ENCODE assay signal across 13 cellular contexts in the genomic region with DNA sequence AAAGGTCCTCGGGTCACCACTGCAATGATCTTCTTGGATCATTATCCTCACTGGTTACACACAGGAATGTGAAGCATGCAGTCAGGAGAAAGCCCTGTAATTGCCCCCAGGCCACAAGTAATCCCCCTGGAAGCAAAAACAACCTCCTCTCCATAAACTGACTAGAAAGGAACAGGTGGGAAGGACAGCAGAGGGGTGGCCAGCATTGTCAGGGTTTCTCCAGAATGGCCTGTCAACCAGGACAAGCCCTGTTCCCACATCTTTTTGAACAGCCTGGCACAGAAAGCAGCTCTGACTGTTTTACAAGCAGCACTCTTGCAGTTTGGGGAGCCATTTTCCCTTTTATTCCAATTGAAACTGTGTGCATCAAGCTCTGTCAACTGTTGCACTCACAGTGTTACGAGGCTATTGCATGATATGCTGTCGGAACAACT. TPM values are rescaled to one million over a fixed set of nuclear protein-coding genes. Genes with fewer than 3 reads are reported as not detected.
DNase-seq lines count a peak whose midpoint lies in the region; ATAC-seq and TF ChIP-seq lines count a peak whose summit lies in the region.
"Had no signal": no experiment of that assay in that cellular context is flagged by ENCODE, and none has a peak within 500 bp of the region (broad histone marks: within the 10 kb centered on the region; RNA-seq: fewer than 3 reads in every experiment).

No MANE protein-coding gene starts in this region.

- intact Hi-C loops in prostate gland (cut with DNase I): no loop called here

- no peak for TF ChIP-seq POLR2A in prostate gland (IDR thresholded peaks at IDR 0.05)

- H3K27ac ChIP-seq in RWPE1: peak overlapping the region; percentile 85
- H3K27ac ChIP-seq in prostate gland: peak overlapping the region; percentile 58 to 61
- H3K27ac ChIP-seq: ovary had no signal

- no peak for TF ChIP-seq CTCF in RWPE1 (conservative IDR thresholded peaks at IDR 0.05; ENCODE audit: low read depth)
- TF ChIP-seq CTCF in prostate gland (IDR thresholded peaks at IDR 0.05): no peak

- CTCF ChIA-PET in RWPE1 (lab: Yijun Ruan, JAX): interaction anchor here (0.6 kb wide), 1 partner anchor 70 kb away, joined by 3 read pairs; no protein-coding TSS in a partner anchor

- no peaks in the 10 kb centered on the region for H3K27me3 ChIP-seq in prostate gland (replicated peaks; ENCODE audit: insufficient read depth)
- H3K27me3 ChIP-seq: ovary had no signal

- POLR2A ChIA-PET in RWPE1 (lab: Yijun Ruan, JAX; ENCODE audit: low non-redundant PET): no interaction called here

- no peak overlapping the region for H3K4me3 ChIP-seq in prostate gland
- H3K4me3 ChIP-seq: ovary had no signal

- no peaks in the 10 kb centered on the region for H3K9me3 ChIP-seq in prostate gland
- H3K9me3 ChIP-seq: ovary had no signal

- ATAC-seq in GM18909 (IDR thresholded peaks at IDR 0.05; ENCODE audit: poor library complexity, unreplicated experiment): no peak

- H3K4me1 ChIP-seq in prostate gland (replicated peaks): peaks cover 12% of the 10 kb centered on the region

- WGBS in prostate gland: 23% methylated on average over 3 of the region's 3 CpGs

- peak; percentile 63 for DNase-seq in Daoy (ENCODE audit: low read depth)
- DNase-seq in RWPE1 (ENCODE audit: low spot score): peak; percentile 7
- DNase-seq in glomerular visceral epithelial cell (ENCODE audit: extremely low spot score): peak; percentile 83
- DNase-seq in prostate gland (ENCODE audit: low spot score): peak; percentile 33
- DNase-seq in NCI-H128 (lab: John Stamatoyannopoulos, UW; ENCODE audit: unreplicated experiment): no peak
- DNase-seq in NCI-H1092 (lab: John Stamatoyannopoulos, UW): no peak
- DNase-seq in stimulated activated CD4-positive, alpha-beta T cell treated with anti-CD3 and anti-CD28 coated beads, Interleukin-4, amount 100 ng/mL, for 1 hour: no peak
- DNase-seq: activated naive CD8-positive, alpha-beta T cell treated with anti-CD3 and anti-CD28 coated beads for 36 hours; effector CD8-positive, alpha-beta T cell; MM.1S; NCI-H748 treated with DMSO at 0.1 percent for 48 hours; ovary had no signal

- H3K36me3 ChIP-seq in prostate gland: no peaks in the 10 kb centered on the region
- H3K36me3 ChIP-seq: ovary had no signal

RNA-seq across cellular contexts. Expression of gene TMCC3, which starts 36.1 kb away (rescaled TPM):
- 0.80 and 1.5 TPM in 2 replicates for total RNA-seq in Daoy (2014; rRNA removed; shearing (Covaris generic))
- 10 to 100 TPM; 13.5 to 15.4 TPM for total RNA-seq in prostate gland

Comparison
In these comparisons a context has a peak if more than half of its experiments do, and no peak if none do; other contexts are left out.
1. DNase-seq: peak in Daoy (single experiment), RWPE1 (single experiment), glomerular visceral epithelial cell (single experiment) and prostate gland (single experiment); none in NCI-H128 (single experiment), NCI-H1092 (single experiment) and stimulated activated CD4-positive, alpha-beta T cell treated with anti-CD3 and anti-CD28 coated beads, Interleukin-4, amount 100 ng/mL, for 1 hour (single experiment).